17 cellular contexts compared by ENCODE assay signal in genomic region chr10:91864744-91865143, GRCh38. TPM values are rescaled to one million over a fixed set of nuclear protein-coding genes. Genes with fewer than 3 reads are reported as not detected.
DNase-seq lines count a peak whose midpoint lies in the region; ATAC-seq, FAIRE-seq and TF ChIP-seq lines count a peak whose summit lies in the region.
"Had no signal": no experiment of that assay in that cellular context is flagged by ENCODE, and none has a peak within 500 bp of the region (broad histone marks: within the 10 kb centered on the region; RNA-seq: fewer than 3 reads in every experiment).

No MANE protein-coding gene starts in this region.

- peaks cover 8% of the 10 kb centered on the region for H4K20me1 ChIP-seq in smooth muscle cell (ENCODE audit: low read depth)

- H3K36me3 Mint-ChIP-seq in activated T-cell treated with anti-CD3 and anti-CD28 coated beads, Interleukin-2, amount 50 U/mL, for 4 hours (ENCODE audit: insufficient read depth) = peaks cover 13% of the 10 kb centered on the region
- H3K36me3 Mint-ChIP-seq in activated naive CD8-positive, alpha-beta T cell treated with anti-CD3 and anti-CD28 coated beads, Interleukin-2, amount 50 U/mL, for 24 hours (ENCODE audit: low read depth) = peaks cover 23% of the 10 kb centered on the region
- peaks cover 59% of the 10 kb centered on the region for H3K36me3 Mint-ChIP-seq in CD8-positive, alpha-beta T cell

- H3K9me3 Mint-ChIP-seq in activated T-cell treated with anti-CD3 and anti-CD28 coated beads, Interleukin-2, amount 50 U/mL, for 4 hours = no peaks in the 10 kb centered on the region
- no peaks in the 10 kb centered on the region for H3K9me3 Mint-ChIP-seq in activated naive CD8-positive, alpha-beta T cell treated with anti-CD3 and anti-CD28 coated beads, Interleukin-2, amount 50 U/mL, for 24 hours
- H3K9me3 Mint-ChIP-seq in CD8-positive, alpha-beta T cell = no peaks in the 10 kb centered on the region
- H3K9me3 Mint-ChIP-seq: CD8-positive, alpha-beta memory T cell had no signal

- peaks cover 17% of the 10 kb centered on the region for H3K4me1 ChIP-seq in smooth muscle cell (ENCODE audit: low read depth)
- no peaks in the 10 kb centered on the region for H3K4me1 ChIP-seq in CD8-positive, alpha-beta T cell (ENCODE audit: insufficient read depth, low read length)
- H3K4me1 ChIP-seq: SJSA1 had no signal

- no peak overlapping the region for H3K4me3 ChIP-seq in smooth muscle cell
- H3K4me3 ChIP-seq in CD8-positive, alpha-beta T cell (ENCODE audit: low read depth, low read length) = no peak overlapping the region
- H3K4me3 ChIP-seq: HAP-1, SJSA1 had no signal

- intact Hi-C loops in CD8-positive, alpha-beta T cell (cut with DNase I, micrococcal nuclease) = no loop called here

- no peaks in the 10 kb centered on the region for H3K27me3 Mint-ChIP-seq in activated T-cell treated with anti-CD3 and anti-CD28 coated beads, Interleukin-2, amount 50 U/mL, for 4 hours (ENCODE audit: low read depth)
- no peaks in the 10 kb centered on the region for H3K27me3 Mint-ChIP-seq in activated naive CD8-positive, alpha-beta T cell treated with anti-CD3 and anti-CD28 coated beads, Interleukin-2, amount 50 U/mL, for 24 hours
- no peaks in the 10 kb centered on the region for H3K27me3 Mint-ChIP-seq in CD8-positive, alpha-beta T cell (ENCODE audit: low read depth)
- H3K27me3 Mint-ChIP-seq: CD8-positive, alpha-beta memory T cell had no signal

- no peaks in the 10 kb centered on the region for H3K36me3 ChIP-seq in smooth muscle cell (ENCODE audit: low read depth)
- peaks cover 28% of the 10 kb centered on the region for H3K36me3 ChIP-seq in CD8-positive, alpha-beta T cell (ENCODE audit: insufficient read depth, low read length)

- POLR2A ChIA-PET in CD8-positive, alpha-beta T cell (lab: Charles Lee) = interaction anchor here (1.2 kb wide), 1 partner anchor 59 kb away, joined by 3 read pairs; the partner anchor contains the start of gene BTAF1

- H3K27ac Mint-ChIP-seq in activated naive CD8-positive, alpha-beta T cell treated with anti-CD3 and anti-CD28 coated beads, Interleukin-2, amount 50 U/mL, for 24 hours = no peak overlapping the region
- no peak overlapping the region for H3K27ac Mint-ChIP-seq in CD8-positive, alpha-beta T cell

- H2AFZ ChIP-seq in smooth muscle cell (ENCODE audit: low read depth) = no peak overlapping the region

- no peak overlapping the region for H3K9ac ChIP-seq in smooth muscle cell (ENCODE audit: low read depth)

- no peaks in the 10 kb centered on the region for H3K4me1 Mint-ChIP-seq in activated T-cell treated with anti-CD3 and anti-CD28 coated beads, Interleukin-2, amount 50 U/mL, for 4 hours (ENCODE audit: low read depth)
- H3K4me1 Mint-ChIP-seq in activated naive CD8-positive, alpha-beta T cell treated with anti-CD3 and anti-CD28 coated beads, Interleukin-2, amount 50 U/mL, for 24 hours = no peaks in the 10 kb centered on the region
- no peaks in the 10 kb centered on the region for H3K4me1 Mint-ChIP-seq in CD8-positive, alpha-beta T cell (ENCODE audit: low read depth)
- H3K4me1 Mint-ChIP-seq: CD8-positive, alpha-beta memory T cell had no signal

- FAIRE-seq in H54 (lab: Jason Lieb, UNC) = peak; percentile 69
- FAIRE-seq: HTR-8/SVneo had no signal

- H3K4me2 ChIP-seq in smooth muscle cell = peak overlapping the region; percentile 62

- no peak for DNase-seq in activated T-cell treated with anti-CD3 and anti-CD28 coated beads, Interleukin-2, amount 50 U/mL, for 4 hours
- no peak for DNase-seq in activated T-cell treated with anti-CD3 and anti-CD28 coated beads, Interleukin-2, amount 50 U/mL, for 1 hour
- DNase-seq in H54 (ENCODE audit: insufficient read length, low spot score) (no peak), smooth muscle cell (lab: John Stamatoyannopoulos, UW; ENCODE audit: unreplicated experiment) (no peak), NCI-H82 treated with DMSO at 0.1 percent for 48 hours (lab: John Stamatoyannopoulos, UW; ENCODE audit: unreplicated experiment) (no peak), KG1 (lab: John Stamatoyannopoulos, UW) (no peak)
- DNase-seq in activated naive CD8-positive, alpha-beta T cell treated with anti-CD3 and anti-CD28 coated beads, Interleukin-2, amount 50 U/mL, for 24 hours = no peak
- no peak for DNase-seq in CD8-positive, alpha-beta T cell
- DNase-seq: CD8-positive, alpha-beta memory T cell; MM.1S; NCI-H1092 treated with DMSO at 0.1 percent for 48 hours; NCI-H146; NCI-H2081; NCI-H510A treated with DMSO at 0.1 percent for 48 hours had no signal

- H3K9me3 ChIP-seq in smooth muscle cell (replicated peaks; ENCODE audit: low read depth) = no peaks in the 10 kb centered on the region
- H3K9me3 ChIP-seq in CD8-positive, alpha-beta T cell (ENCODE audit: low read length) = no peaks in the 10 kb centered on the region
- H3K9me3 ChIP-seq: HAP-1, SJSA1 had no signal

- H3K79me2 ChIP-seq in smooth muscle cell (ENCODE audit: low read depth) = no peaks in the 10 kb centered on the region

- WGBS in smooth muscle cell (ENCODE audit: low lambda C conversion rate) = 25% methylated on average over 2 of the region's 2 CpGs

- peak; percentile 56 to 62 for ATAC-seq in activated T-cell treated with anti-CD3 and anti-CD28 coated beads, Interleukin-2, amount 50 U/mL, for 4 hours
- ATAC-seq in activated naive CD8-positive, alpha-beta T cell treated with anti-CD3 and anti-CD28 coated beads, Interleukin-2, amount 50 U/mL, for 24 hours = peak; percentile 46
- no peak for ATAC-seq in CD8-positive, alpha-beta T cell

- H3K4me3 Mint-ChIP-seq in activated T-cell treated with anti-CD3 and anti-CD28 coated beads, Interleukin-2, amount 50 U/mL, for 4 hours = no peak overlapping the region
- H3K4me3 Mint-ChIP-seq in activated naive CD8-positive, alpha-beta T cell treated with anti-CD3 and anti-CD28 coated beads, Interleukin-2, amount 50 U/mL, for 24 hours = no peak overlapping the region
- H3K4me3 Mint-ChIP-seq in CD8-positive, alpha-beta T cell = no peak overlapping the region
- H3K4me3 Mint-ChIP-seq: CD8-positive, alpha-beta memory T cell had no signal

- H3K27me3 ChIP-seq in smooth muscle cell (ENCODE audit: low read depth) = no peaks in the 10 kb centered on the region
- no peaks in the 10 kb centered on the region for H3K27me3 ChIP-seq in CD8-positive, alpha-beta T cell (ENCODE audit: insufficient read depth, low read length)
- H3K27me3 ChIP-seq: SJSA1 had no signal

- no peak for TF ChIP-seq CTCF in smooth muscle cell (IDR thresholded peaks at IDR 0.05; ENCODE audit: borderline replicate concordance, insufficient read depth, poor library complexity, severe bottlenecking)
- no peak for TF ChIP-seq CTCF in CD8-positive, alpha-beta T cell (IDR thresholded peaks at IDR 0.05)

- TF ChIP-seq POLR2A in H54 (IDR thresholded peaks at IDR 0.05; ENCODE audit: low read depth, low read length) = no peak

- H3F3A ChIP-seq in smooth muscle cell (ENCODE audit: low read depth) = peaks cover 7% of the 10 kb centered on the region

- H3K27ac ChIP-seq in smooth muscle cell (ENCODE audit: low read depth) = peak overlapping the region; percentile 71
- no peak overlapping the region for H3K27ac ChIP-seq in CD8-positive, alpha-beta T cell (ENCODE audit: low read depth, low read length)
- H3K27ac ChIP-seq: SJSA1 had no signal

- CTCF ChIA-PET in CD8-positive, alpha-beta T cell (lab: Charles Lee) = interaction anchor here (0.6 to 1.2 kb wide), 2 partner anchors 19 to 89 kb away, joined by 3 read pairs; no protein-coding TSS in a partner anchor

RNA-seq across cellular contexts. Expression of gene FGFBP3, which starts 44.5 kb away (rescaled TPM):
- total RNA-seq in activated T-cell treated with anti-CD3 and anti-CD28 coated beads, Interleukin-2, amount 50 U/mL, for 4 hours = 1 to 10 TPM; 2.3 to 3.7 (median 2.6) TPM
- 1.5 and 2.0 TPM in 2 replicates for total RNA-seq in smooth muscle cell
- 2.0 and 3.9 TPM in 2 replicates for polyA plus RNA-seq in smooth muscle cell
- 1 to 10 TPM; 1.3 to 1.5 TPM for total RNA-seq in CD8-positive, alpha-beta T cell
- total RNA-seq: SJSA1 had no signal

RNA-seq across cellular contexts. Expression of gene BTAF1, which starts 58.8 kb away (rescaled TPM):
- total RNA-seq in activated T-cell treated with anti-CD3 and anti-CD28 coated beads, Interleukin-2, amount 50 U/mL, for 4 hours = 10 to 100 TPM; 44.5 to 49.5 (median 46.3) TPM
- total RNA-seq in smooth muscle cell = 47.3 and 62.8 TPM in 2 replicates
- polyA plus RNA-seq in smooth muscle cell = 13.2 and 19.4 TPM in 2 replicates
- 10 to 100 TPM; 88.6 to 90.7 TPM for total RNA-seq in CD8-positive, alpha-beta T cell
